Comparison of ENCODE assay signal across 9 cellular contexts in the genomic region with DNA sequence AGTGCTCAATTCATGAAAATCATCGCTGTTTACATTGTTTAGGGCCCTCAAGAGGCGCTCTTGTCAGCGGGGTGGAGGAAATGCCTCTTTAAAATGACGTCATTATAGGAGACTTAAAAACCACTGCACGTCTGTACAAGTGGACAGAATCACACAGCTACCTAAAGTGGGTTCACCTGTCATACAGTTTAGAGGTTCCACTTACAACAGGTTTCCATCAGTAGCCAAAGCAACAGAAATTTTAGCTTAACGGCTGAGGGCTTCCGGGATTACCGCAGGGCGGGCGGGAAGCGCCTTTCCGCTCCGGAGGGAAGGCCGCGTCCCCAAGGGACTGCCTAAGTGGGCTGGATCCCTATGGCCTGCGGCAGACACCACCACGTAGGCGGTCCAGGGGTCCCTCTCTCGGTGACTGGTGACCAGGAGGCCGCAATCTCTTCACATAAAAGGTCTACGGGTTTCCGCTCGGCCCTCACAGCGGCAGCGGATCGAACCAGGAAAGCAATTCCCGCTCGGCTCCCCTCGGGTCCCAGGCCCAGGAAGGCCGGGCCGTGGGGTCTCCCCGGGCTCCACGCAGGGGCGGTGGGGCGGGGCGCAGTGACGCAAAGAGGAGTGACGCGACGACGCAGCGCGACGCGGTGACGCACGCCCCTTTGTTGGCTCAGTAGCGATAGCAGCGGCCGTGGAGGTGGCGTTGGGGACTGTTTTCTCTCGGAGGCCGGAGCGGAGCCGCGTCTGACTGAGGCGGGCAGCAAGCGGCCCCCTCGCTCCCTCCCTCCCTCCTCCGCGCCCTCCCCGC. TPM values are rescaled to one million over a fixed set of nuclear protein-coding genes. Genes with fewer than 3 reads are reported as not detected.
DNase-seq lines count a peak whose midpoint lies in the region; ATAC-seq, FAIRE-seq and TF ChIP-seq lines count a peak whose summit lies in the region.
"Had no signal": no experiment of that assay in that cellular context is flagged by ENCODE, and none has a peak within 500 bp of the region (broad histone marks: within the 10 kb centered on the region; RNA-seq: fewer than 3 reads in every experiment).

A gene with protein sequence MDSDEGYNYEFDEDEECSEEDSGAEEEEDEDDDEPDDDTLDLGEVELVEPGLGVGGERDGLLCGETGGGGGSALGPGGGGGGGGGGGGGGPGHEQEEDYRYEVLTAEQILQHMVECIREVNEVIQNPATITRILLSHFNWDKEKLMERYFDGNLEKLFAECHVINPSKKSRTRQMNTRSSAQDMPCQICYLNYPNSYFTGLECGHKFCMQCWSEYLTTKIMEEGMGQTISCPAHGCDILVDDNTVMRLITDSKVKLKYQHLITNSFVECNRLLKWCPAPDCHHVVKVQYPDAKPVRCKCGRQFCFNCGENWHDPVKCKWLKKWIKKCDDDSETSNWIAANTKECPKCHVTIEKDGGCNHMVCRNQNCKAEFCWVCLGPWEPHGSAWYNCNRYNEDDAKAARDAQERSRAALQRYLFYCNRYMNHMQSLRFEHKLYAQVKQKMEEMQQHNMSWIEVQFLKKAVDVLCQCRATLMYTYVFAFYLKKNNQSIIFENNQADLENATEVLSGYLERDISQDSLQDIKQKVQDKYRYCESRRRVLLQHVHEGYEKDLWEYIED (plus strand): TSS at position 661 of the 796 bp plus-strand sequence. CDS start 310 bp downstream, outside the sequence.

- peak; percentile 40 for TF ChIP-seq CTCF in kidney (IDR thresholded peaks at IDR 0.05; ENCODE audit: borderline replicate concordance, extremely low read depth, insufficient read depth)

- ATAC-seq in GM19023 (IDR thresholded peaks at IDR 0.05; ENCODE audit: unreplicated experiment) (peak; percentile 89), HG03280 (IDR thresholded peaks at IDR 0.05; ENCODE audit: unreplicated experiment) (peak; percentile 81)

- H3K4me3 ChIP-seq in kidney (ENCODE audit: low read length in 2 of 2): peak within 1 kb of the TSS; percentile 83 to 96

- no peak for FAIRE-seq in kidney (lab: Jason Lieb, UNC)
- FAIRE-seq: islet of Langerhans had no signal

- H3K27ac ChIP-seq in kidney (ENCODE audit: low read depth in 2 of 2, low read length in 2 of 2): peak within 1 kb of the TSS; percentile 99

- no peaks in the 10 kb centered on the region for H3K9me3 ChIP-seq in kidney (ENCODE audit: control insufficient read depth in 1 of 2, low read length in 2 of 2)

- intact Hi-C loops in kidney (cut with DNase I): no loop called here

- H3K36me3 ChIP-seq in kidney (ENCODE audit: control insufficient read depth in 1 of 2, insufficient read depth in 2 of 2, low read length in 2 of 2): peaks cover 0 to 3% of the 10 kb centered on the region in 2 donors

- peak within 1 kb of the TSS; percentile 82 to 95 for H3K9ac ChIP-seq in kidney (ENCODE audit: low read length in 2 of 2)

- DNase-seq in AG20443 (ENCODE audit: low spot score): peak; percentile 95
- peak; percentile 68 for DNase-seq in NCI-H345 treated with DMSO at 0.1 percent for 48 hours (lab: John Stamatoyannopoulos, UW; ENCODE audit: unreplicated experiment)
- peak; percentile 97 for DNase-seq in activated CD4-positive, CD25-positive, alpha-beta regulatory T cell treated with anti-CD3 and anti-CD28 coated beads, Interleukin-2, amount 50 U/mL, for 72 hours
- peak; percentile 77 to 85 for DNase-seq in cerebellar nuclear complex (lab: John Stamatoyannopoulos, UW)
- DNase-seq in kidney: peak; percentile 99
- DNase-seq in stimulated activated CD4-positive, alpha-beta T cell treated with anti-CD3 and anti-CD28 coated beads, Interleukin-15, amount 100 ng/mL, for 24 hours: peak; percentile 97

- H3K4me1 ChIP-seq in kidney (ENCODE audit: control insufficient read depth in 1 of 2, insufficient read depth in 1 of 2, low read depth in 1 of 2, low read length in 2 of 2): peaks cover 15 to 22% of the 10 kb centered on the region in 2 donors

RNA-seq across cellular contexts. Expression of the gene that starts here (rescaled TPM):
- total RNA-seq in kidney: 139 TPM
- polyA plus RNA-seq in kidney (ENCODE audit: insufficient read depth, low read depth, low replicate concordance): 27.4 TPM

Comparison
In these comparisons a context has a peak if more than half of its experiments do, and no peak if none do; other contexts are left out.
1. Peak in every context shown above with its lines: DNase-seq, ATAC-seq, H3K4me3 ChIP-seq and H3K27ac ChIP-seq.